8 cellular contexts compared by ENCODE assay signal in the genomic region with DNA sequence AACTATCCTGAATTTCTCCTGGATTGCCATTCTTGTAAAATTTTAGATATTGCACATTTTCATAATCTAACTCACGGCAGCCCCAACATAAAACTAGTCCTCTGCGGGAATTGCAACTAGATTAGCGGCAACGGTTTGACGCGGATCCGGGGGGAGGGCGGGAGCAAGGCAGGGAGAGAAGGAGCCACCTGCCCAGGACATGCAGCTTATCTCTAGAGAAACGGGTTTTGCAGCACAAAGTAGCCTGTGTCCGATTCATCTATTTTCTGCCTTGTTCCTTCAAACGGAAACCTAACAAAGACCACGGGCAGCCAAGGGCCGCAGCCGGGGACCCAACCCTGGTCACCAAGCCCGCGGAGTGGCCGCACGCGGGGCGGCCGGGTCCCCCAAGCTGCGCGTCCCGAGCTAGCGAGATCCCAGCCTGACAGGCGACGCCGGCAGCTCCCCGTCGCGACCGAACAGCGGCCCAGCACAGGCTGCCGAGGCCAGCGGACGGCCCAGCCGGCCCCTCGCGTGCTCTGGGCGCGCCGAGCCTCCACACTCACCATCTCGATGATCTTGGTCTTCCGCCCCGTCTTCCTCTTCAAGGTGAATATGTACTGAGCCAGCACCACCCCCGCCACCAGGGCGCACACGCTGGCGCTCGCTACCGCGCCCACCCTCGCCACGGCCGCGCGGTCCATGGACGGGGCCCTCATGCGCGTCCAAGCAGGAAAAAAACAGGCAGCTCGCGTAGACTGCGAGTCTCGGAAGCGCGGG. TPM values are rescaled to one million over a fixed set of nuclear protein-coding genes. Genes with fewer than 3 reads are reported as not detected.
DNase-seq lines count a peak whose midpoint lies in the region; ATAC-seq, FAIRE-seq and TF ChIP-seq lines count a peak whose summit lies in the region.

Gene NT5C3A, minus strand, starts transcription at position 754 of the 759 bp plus-strand sequence. Its CDS starts 71 bp downstream, at position 683.

- DNase-seq in AG04449 (ENCODE audit: low read depth, low spot score) (no peak), NCI-H460 (ENCODE audit: extremely low read depth, low read depth) (peak; percentile 25), globus pallidus (ENCODE audit: low spot score) (peak; percentile 19), urothelium cell line (ENCODE audit: low spot score) (peak; percentile 62)
- peak; percentile 8 for DNase-seq in activated T-helper 9 cell treated with anti-CD3 and anti-CD28 coated beads, Interleukin-2, amount 50 U/mL, for 16 hours (ENCODE audit: low read depth)

- H3K27me3 ChIP-seq in neutrophil: no peaks in the 10 kb centered on the region

- CTCF ChIA-PET in AG04449 (lab: Yijun Ruan, JAX): interaction anchor here (1.1 to 4.7 kb wide), 9 partner anchors 10 to 261 kb away, joined by 3 to 29 read pairs (median 5); partner anchors contain the start of gene RP9

- peak; percentile 49 for ATAC-seq in GM18511 (IDR thresholded peaks at IDR 0.05; ENCODE audit: unreplicated experiment)
- ATAC-seq in HG02973 (IDR thresholded peaks at IDR 0.05; ENCODE audit: unreplicated experiment): peak; percentile 37

- no peak for FAIRE-seq in urothelium cell line (lab: Jason Lieb, UNC)

- POLR2A ChIA-PET in AG04449 (lab: Yijun Ruan, JAX): interaction anchor here (0.6 to 2.3 kb wide), 9 partner anchors 9 to 258 kb away, joined by 3 to 17 read pairs (median 4); partner anchors contain the start of genes FKBP9, KBTBD2 and RP9

- H3K9me3 ChIP-seq in neutrophil: no peaks in the 10 kb centered on the region

- peak within 1 kb of the TSS; percentile 93 for H3K27ac ChIP-seq in neutrophil

- H3K36me3 ChIP-seq in neutrophil: no peaks in the 10 kb centered on the region

- TF ChIP-seq CTCF in AG04449 (IDR thresholded peaks at IDR 0.05; ENCODE audit: insufficient read depth, low read length, missing control alignments): no peak
- TF ChIP-seq CTCF in neutrophil (IDR thresholded peaks at IDR 0.05): peak; percentile 41

- peaks cover 30 to 40% of the 10 kb centered on the region in 2 experiments for H3K4me1 ChIP-seq in neutrophil (ENCODE audit: control insufficient read depth in 1 of 2, insufficient read depth in 1 of 2, low read depth in 1 of 2, low read length in 1 of 2)

- H3K4me3 ChIP-seq in AG04449 (ENCODE audit: low read depth, low read length): peak within 1 kb of the TSS; percentile 87
- peak within 1 kb of the TSS; percentile 95 to 96 for H3K4me3 ChIP-seq in neutrophil (ENCODE audit: low read depth in 1 of 2, low read length in 1 of 2)

RNA-seq across cellular contexts. Expression of gene NT5C3A, which starts in this region (rescaled TPM):
- 67.1 and 76.5 TPM in 2 replicates for total RNA-seq in NCI-H460 (2014; rRNA removed; shearing (Covaris generic))
- polyA plus RNA-seq in NCI-H460 (2014; cell fraction: nucleus; rRNA removed): 54.4 and 63.0 TPM in 2 replicates
